8 cellular contexts compared by ENCODE assay signal in the genomic region with DNA sequence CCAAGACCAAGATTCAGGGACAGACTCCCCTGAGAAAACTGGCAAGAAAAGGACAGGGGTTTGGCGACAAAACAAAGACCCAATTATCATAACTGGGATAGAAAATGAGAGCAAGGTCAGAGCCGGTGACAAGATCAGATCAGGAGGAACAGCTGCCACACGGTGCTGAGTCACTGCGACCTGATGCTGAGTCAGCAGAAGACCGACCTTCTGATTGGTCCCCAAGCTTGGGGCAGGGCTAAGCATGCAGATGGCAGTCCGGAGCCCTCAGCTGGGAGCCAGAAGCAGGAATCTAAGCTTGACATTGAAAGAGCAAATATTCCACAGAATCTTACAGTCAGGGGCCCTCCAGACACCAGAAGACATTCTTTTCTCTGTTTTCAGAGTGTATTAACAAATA. TPM values are rescaled to one million over a fixed set of nuclear protein-coding genes. Genes with fewer than 3 reads are reported as not detected.
DNase-seq lines count a peak whose midpoint lies in the region; ATAC-seq and TF ChIP-seq lines count a peak whose summit lies in the region.

No MANE protein-coding gene starts in this region.

- H3K4me1 ChIP-seq in heart left ventricle = peaks cover 0 to 7% (median 0%) of the 10 kb centered on the region in 12 donors

- no peaks in the 10 kb centered on the region for H3K36me3 ChIP-seq in heart left ventricle

- H3K27me3 ChIP-seq in heart left ventricle = no peaks in the 10 kb centered on the region

- no peaks in the 10 kb centered on the region for H3K9me3 ChIP-seq in heart left ventricle

- 15 to 22% (median 20%) methylated on average over 6 of the region's 6 CpGs for WGBS in heart left ventricle, 4 donors

- CTCF ChIA-PET in activated naive CD4-positive, alpha-beta T cell treated with anti-CD3 and anti-CD28 coated beads for 36 hours (lab: Charles Lee) = interaction anchor here (6.8 kb wide), 1 partner anchor 63 kb away, joined by 47 read pairs; no protein-coding TSS in a partner anchor

- peak; percentile 94 for DNase-seq in Daoy (ENCODE audit: low read depth)
- DNase-seq in HuH-7 (ENCODE audit: low spot score) = peak; percentile 93
- DNase-seq in NOMO-1 treated with DMSO at 0.1 percent for 48 hours (lab: John Stamatoyannopoulos, UW; ENCODE audit: unreplicated experiment) = peak; percentile 85
- DNase-seq in activated naive CD4-positive, alpha-beta T cell treated with anti-CD3 and anti-CD28 coated beads for 36 hours = peak; percentile 71
- peak; percentile 50 to 80 (median 70) for DNase-seq in heart left ventricle
- DNase-seq in putamen (ENCODE audit: low spot score) = peak; percentile 52
- no peak for DNase-seq in middle frontal gyrus (ENCODE audit: extremely low spot score, low spot score)

- TF ChIP-seq CTCF in heart left ventricle (IDR thresholded peaks at IDR 0.05) = no peak

- no peaks in the 10 kb centered on the region for H3K36me3 Mint-ChIP-seq in activated naive CD4-positive, alpha-beta T cell treated with anti-CD3 and anti-CD28 coated beads for 36 hours (ENCODE audit: low read depth)

- no peak for TF ChIP-seq POLR2A in heart left ventricle (IDR thresholded peaks at IDR 0.05)

- peaks cover 3% of the 10 kb centered on the region for H3K27me3 Mint-ChIP-seq in activated naive CD4-positive, alpha-beta T cell treated with anti-CD3 and anti-CD28 coated beads for 36 hours (ENCODE audit: low read depth)

- no peak overlapping the region for H3K27ac ChIP-seq in heart left ventricle

- H3K9me3 Mint-ChIP-seq in activated naive CD4-positive, alpha-beta T cell treated with anti-CD3 and anti-CD28 coated beads for 36 hours = no peaks in the 10 kb centered on the region

- H3K4me3 Mint-ChIP-seq in activated naive CD4-positive, alpha-beta T cell treated with anti-CD3 and anti-CD28 coated beads for 36 hours = no peak overlapping the region

- ATAC-seq in GM21786 (IDR thresholded peaks at IDR 0.05; ENCODE audit: unreplicated experiment) = peak; percentile 93
- peak in 3 of 4 donors; percentile 88 to 95 (median 92) for ATAC-seq in heart left ventricle

- H3K27ac Mint-ChIP-seq in activated naive CD4-positive, alpha-beta T cell treated with anti-CD3 and anti-CD28 coated beads for 36 hours = no peak overlapping the region

- H3K4me1 Mint-ChIP-seq in activated naive CD4-positive, alpha-beta T cell treated with anti-CD3 and anti-CD28 coated beads for 36 hours (ENCODE audit: low read depth) = peaks cover 6% of the 10 kb centered on the region

- no peak overlapping the region for H3K4me3 ChIP-seq in heart left ventricle

- intact Hi-C loops in activated naive CD4-positive, alpha-beta T cell treated with anti-CD3 and anti-CD28 coated beads for 36 hours (cut with micrococcal nuclease) = no loop called here
- intact Hi-C loops in heart left ventricle (cut with DNase I) = no loop called here

RNA-seq across cellular contexts. Expression of a gene that starts 19.1 kb away (rescaled TPM):
- total RNA-seq in Daoy (2014; rRNA removed; shearing (Covaris generic)) = 2.9 and 3.3 TPM in 2 replicates
- total RNA-seq in activated naive CD4-positive, alpha-beta T cell treated with anti-CD3 and anti-CD28 coated beads for 36 hours = under 1 TPM in 1 of 2 experiments, not detected in 1; 0.43 TPM
- total RNA-seq in heart left ventricle = 10 to 100 TPM in 5 of 9 donors, 1 to 10 TPM in 4; 4.7 to 13.4 (median 10.0) TPM
- polyA plus RNA-seq in heart left ventricle = 1 to 10 TPM; 1.8 to 2.5 TPM

RNA-seq across cellular contexts. Expression of a gene that starts 28.9 kb away (rescaled TPM):
- total RNA-seq in Daoy (2014; rRNA removed; shearing (Covaris generic)) = 71.3 and 79.3 TPM in 2 replicates
- total RNA-seq in activated naive CD4-positive, alpha-beta T cell treated with anti-CD3 and anti-CD28 coated beads for 36 hours = 10 to 100 TPM; 29.5 to 29.7 TPM
- 10 to 100 TPM; 67.0 to 86.9 (median 78.3) TPM for total RNA-seq in heart left ventricle
- 10 to 100 TPM; 66.3 to 83.2 TPM for polyA plus RNA-seq in heart left ventricle
